In genomic region chr1:184836081-184836480, GRCh38 we compare ENCODE assay signal across 25 cellular contexts.
DNase-seq lines count a peak whose midpoint lies in the region; ATAC-seq, FAIRE-seq and TF ChIP-seq lines count a peak whose summit lies in the region.
"Had no signal": no experiment of that assay in that cellular context is flagged by ENCODE, and none has a peak within 500 bp of the region (broad histone marks: within the 10 kb centered on the region; RNA-seq: fewer than 3 reads in every experiment).

No MANE protein-coding gene starts in this region.

- intact Hi-C loops in left ventricle myocardium inferior (cut with micrococcal nuclease): no loop called here
- intact Hi-C loops in Right ventricle myocardium inferior (cut with DNase I): no loop called here
- intact Hi-C loops in colonic mucosa (cut with DNase I): no loop called here
- intact Hi-C loops in pancreas (cut with DNase I): no loop called here
- intact Hi-C loops in aorta (cut with DNase I): no loop called here

- no peak for ATAC-seq in Right ventricle myocardium inferior
- no peak for ATAC-seq in pancreas
- peak; percentile 49 for ATAC-seq in aorta (ENCODE audit: low FRiP score)
- ATAC-seq: HepG2; stimulated activated naive CD8-positive, alpha-beta T cell treated with anti-CD3 and anti-CD28 coated beads, Interleukin-15, amount 100 ng/mL, for 72 hours; upper lobe of right lung had no signal

- H3K4me1 ChIP-seq in left ventricle myocardium inferior (peaks cover 68% of the 10 kb centered on the region), colonic mucosa (peaks cover 7% of the 10 kb centered on the region), pancreas (peaks cover 26 to 36% (median 30%) of the 10 kb centered on the region in 3 donors), aorta (ENCODE audit: control insufficient read depth in 1 of 2, insufficient read depth in 2 of 2, low read length in 2 of 2) (peaks cover 6 to 11% of the 10 kb centered on the region in 2 donors)

- no peak for DNase-seq in left ventricle myocardium inferior
- no peak for DNase-seq in Right ventricle myocardium inferior (ENCODE audit: missing footprints)
- DNase-seq in colonic mucosa: no peak
- no peak for DNase-seq in pancreas
- no peak for DNase-seq in aorta
- DNase-seq in pons (ENCODE audit: low spot score): no peak
- no peak for DNase-seq in superior temporal gyrus (ENCODE audit: extremely low spot score)
- DNase-seq in 8988T: no peak
- DNase-seq: activated CD8-positive, alpha-beta memory T cell treated with anti-CD3 and anti-CD28 coated beads, Interleukin-2, amount 50 U/mL, for 48 hours; activated effector memory CD4-positive, alpha-beta T cell treated with Interleukin-2 at 50 U/mL for 16 hours; foreskin melanocyte; GOT3; mammary epithelial cell; NCI-H1417 treated with DMSO at 0.1 percent for 48 hours; NCI-H2107; Peyer's patch; spleen; stimulated activated CD4-positive, alpha-beta T cell treated with anti-CD3 and anti-CD28 coated beads, Interleukin-4, amount 100 ng/mL, for 4 hours; stimulated activated naive CD8-positive, alpha-beta T cell treated with anti-CD3 and anti-CD28 coated beads, Interleukin-15, amount 100 ng/mL, for 72 hours; upper lobe of right lung had no signal

- H3K9ac ChIP-seq in colonic mucosa (ENCODE audit: low read depth in 2 of 2, low read length in 2 of 2): no peak overlapping the region

- H3K27me3 ChIP-seq in left ventricle myocardium inferior (ENCODE audit: low read depth) (no peaks in the 10 kb centered on the region), colonic mucosa (no peaks in the 10 kb centered on the region), pancreas (no peaks in the 10 kb centered on the region), aorta (ENCODE audit: control insufficient read depth in 1 of 2, insufficient read depth in 2 of 2, low read length in 1 of 2) (no peaks in the 10 kb centered on the region)
- H3K27me3 ChIP-seq: Peyer's patch, spleen, upper lobe of right lung had no signal

- 47 to 55% methylated on average over 1 of the region's 1 CpG for WGBS in pancreas, 2 donors
- 3 to 5% methylated on average over 1 of the region's 1 CpG for WGBS in aorta, 2 donors

- peak overlapping the region; percentile 82 for H3K27ac ChIP-seq in left ventricle myocardium inferior (replicated peaks)
- peak overlapping the region; percentile 10 for H3K27ac ChIP-seq in colonic mucosa
- H3K27ac ChIP-seq in pancreas: peak overlapping the region in 3 of 4 donors; percentile 35 to 78 (median 55)
- H3K27ac ChIP-seq in aorta (ENCODE audit: low read depth in 1 of 2, low read length in 2 of 2): peak overlapping the region in 1 of 2 donors; percentile 90
- H3K27ac ChIP-seq: C4-2B, Peyer's patch, spleen, upper lobe of right lung had no signal

- no peak for TF ChIP-seq CTCF in left ventricle myocardium inferior (IDR thresholded peaks at IDR 0.05; ENCODE audit: borderline replicate concordance)
- no peak for TF ChIP-seq CTCF in colonic mucosa (IDR thresholded peaks at IDR 0.05)
- TF ChIP-seq CTCF in pancreas (IDR thresholded peaks at IDR 0.05): no peak

- H3K9me3 ChIP-seq in left ventricle myocardium inferior (replicated peaks) (peaks cover 8% of the 10 kb centered on the region), colonic mucosa (no peaks in the 10 kb centered on the region), pancreas (no peaks in the 10 kb centered on the region), aorta (ENCODE audit: control insufficient read depth, low read length) (no peaks in the 10 kb centered on the region)
- H3K9me3 ChIP-seq: Peyer's patch, upper lobe of right lung had no signal

- no peak for FAIRE-seq in pancreas (lab: Jason Lieb, UNC)
- FAIRE-seq: D721Med, HepG2, keratinocyte had no signal

- peaks cover 15% of the 10 kb centered on the region for H3K36me3 ChIP-seq in left ventricle myocardium inferior
- H3K36me3 ChIP-seq in colonic mucosa: no peaks in the 10 kb centered on the region
- no peaks in the 10 kb centered on the region for H3K36me3 ChIP-seq in pancreas
- no peaks in the 10 kb centered on the region for H3K36me3 ChIP-seq in aorta (ENCODE audit: control insufficient read depth in 1 of 2, insufficient read depth in 2 of 2, low read length in 1 of 2)
- H3K36me3 ChIP-seq: Peyer's patch, upper lobe of right lung had no signal

- no peak overlapping the region for H3K4me3 ChIP-seq in left ventricle myocardium inferior
- H3K4me3 ChIP-seq in colonic mucosa: no peak overlapping the region
- H3K4me3 ChIP-seq in pancreas: no peak overlapping the region
- no peak overlapping the region for H3K4me3 ChIP-seq in aorta (ENCODE audit: low read length in 2 of 2)
- H3K4me3 ChIP-seq: Peyer's patch, SK-N-MC, spleen, upper lobe of right lung had no signal
